ENCODE assay signal across 1 cellular context in the genomic region with DNA sequence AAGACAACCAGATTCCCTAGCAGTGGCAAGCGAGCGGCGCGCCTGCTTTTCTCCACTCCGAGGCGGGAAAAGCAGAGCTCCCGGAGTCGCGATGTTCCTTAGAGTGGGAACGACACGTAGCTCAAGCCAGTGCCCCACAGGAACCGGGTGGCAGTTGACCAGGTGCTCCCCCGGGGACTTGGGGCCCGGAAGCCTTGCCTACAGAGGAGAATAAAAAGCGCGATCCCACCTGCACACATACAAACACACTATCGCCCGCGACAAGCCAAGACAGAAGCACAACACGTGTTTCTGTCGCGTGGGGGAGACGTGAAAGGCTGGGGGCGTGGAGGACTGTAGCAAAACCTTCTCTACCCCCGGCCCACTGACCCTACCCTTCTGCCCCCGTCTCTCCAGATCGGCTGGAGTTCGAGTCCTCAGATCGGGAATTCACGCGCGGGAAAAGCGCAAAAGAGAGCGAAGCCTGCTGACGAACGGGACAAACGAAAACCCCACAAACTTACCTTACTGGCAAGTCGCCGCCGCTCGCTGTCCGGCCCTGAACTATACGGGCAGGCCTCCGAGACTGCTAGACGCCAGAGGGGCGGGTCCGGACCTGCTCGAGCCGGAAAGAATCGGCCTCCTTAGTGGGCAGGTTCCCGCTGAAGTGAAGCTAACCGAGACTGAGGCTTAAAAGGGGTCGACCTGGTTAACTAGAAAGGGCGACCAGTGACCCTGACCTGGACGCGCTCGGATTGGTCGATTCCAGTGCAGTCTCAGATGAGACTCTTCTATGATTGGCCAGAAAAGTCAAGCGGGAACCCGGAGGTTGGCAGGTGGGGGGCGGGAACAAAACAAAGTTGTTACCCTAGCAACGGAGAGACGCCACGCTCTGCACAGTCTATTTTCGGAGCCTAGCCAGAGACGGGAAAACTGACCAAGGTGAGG.
TF ChIP-seq lines count a peak whose summit lies in the region.

A gene (plus strand): TSS at position 842 of the 927 bp plus-strand sequence. CDS start 6,265 bp downstream, outside the sequence.
A gene with protein sequence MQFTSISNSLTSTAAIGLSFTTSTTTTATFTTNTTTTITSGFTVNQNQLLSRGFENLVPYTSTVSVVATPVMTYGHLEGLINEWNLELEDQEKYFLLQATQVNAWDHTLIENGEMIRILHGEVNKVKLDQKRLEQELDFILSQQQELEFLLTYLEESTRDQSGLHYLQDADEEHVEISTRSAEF (minus strand): TSS at position 664 of the 927 bp plus-strand sequence. CDS start 31,287 bp downstream, outside the sequence.

TF ChIP-seq in IMR-90, 13 proteins besides CTCF, POLR2A, EP300 and RAD21:
- TF ChIP-seq SMC3 (IDR thresholded peaks at IDR 0.05; ENCODE audit: low read depth, low read length) (no peak), RCOR1 (IDR thresholded peaks at IDR 0.05; ENCODE audit: insufficient replicate concordance, low read length) (no peak), MAZ (IDR thresholded peaks at IDR 0.05; ENCODE audit: borderline replicate concordance, low read depth, low read length) (no peak), MAFK (IDR thresholded peaks at IDR 0.05; ENCODE audit: low read depth, low read length) (no peak), CEBPB (IDR thresholded peaks at IDR 0.05; ENCODE audit: low read depth, low read length) (no peak), NFE2L2 (IDR thresholded peaks at IDR 0.05; ENCODE audit: low read depth, low read length) (no peak), MXI1 (IDR thresholded peaks at IDR 0.05; ENCODE audit: borderline replicate concordance, low read depth, low read length) (no peak), FOS (IDR thresholded peaks at IDR 0.05; ENCODE audit: low read depth, low read length) (no peak), RFX5 (IDR thresholded peaks at IDR 0.05; ENCODE audit: low read depth, low read length) (no peak), CHD1 (IDR thresholded peaks at IDR 0.05; ENCODE audit: low read depth, low read length) (no peak), BHLHE40 (IDR thresholded peaks at IDR 0.05; ENCODE audit: low read depth, low read length) (no peak)
- TF ChIP-seq, protein P1, sequence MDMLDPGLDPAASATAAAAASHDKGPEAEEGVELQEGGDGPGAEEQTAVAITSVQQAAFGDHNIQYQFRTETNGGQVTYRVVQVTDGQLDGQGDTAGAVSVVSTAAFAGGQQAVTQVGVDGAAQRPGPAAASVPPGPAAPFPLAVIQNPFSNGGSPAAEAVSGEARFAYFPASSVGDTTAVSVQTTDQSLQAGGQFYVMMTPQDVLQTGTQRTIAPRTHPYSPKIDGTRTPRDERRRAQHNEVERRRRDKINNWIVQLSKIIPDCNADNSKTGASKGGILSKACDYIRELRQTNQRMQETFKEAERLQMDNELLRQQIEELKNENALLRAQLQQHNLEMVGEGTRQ (IDR thresholded peaks at IDR 0.05; ENCODE audit: low read depth, low read length) = no peak
- TF ChIP-seq, protein P2, sequence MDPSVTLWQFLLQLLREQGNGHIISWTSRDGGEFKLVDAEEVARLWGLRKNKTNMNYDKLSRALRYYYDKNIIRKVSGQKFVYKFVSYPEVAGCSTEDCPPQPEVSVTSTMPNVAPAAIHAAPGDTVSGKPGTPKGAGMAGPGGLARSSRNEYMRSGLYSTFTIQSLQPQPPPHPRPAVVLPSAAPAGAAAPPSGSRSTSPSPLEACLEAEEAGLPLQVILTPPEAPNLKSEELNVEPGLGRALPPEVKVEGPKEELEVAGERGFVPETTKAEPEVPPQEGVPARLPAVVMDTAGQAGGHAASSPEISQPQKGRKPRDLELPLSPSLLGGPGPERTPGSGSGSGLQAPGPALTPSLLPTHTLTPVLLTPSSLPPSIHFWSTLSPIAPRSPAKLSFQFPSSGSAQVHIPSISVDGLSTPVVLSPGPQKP (IDR thresholded peaks at IDR 0.05; ENCODE audit: borderline replicate concordance, low read depth, low read length) = no peak
